14 cellular contexts compared by ENCODE assay signal in the genomic region with DNA sequence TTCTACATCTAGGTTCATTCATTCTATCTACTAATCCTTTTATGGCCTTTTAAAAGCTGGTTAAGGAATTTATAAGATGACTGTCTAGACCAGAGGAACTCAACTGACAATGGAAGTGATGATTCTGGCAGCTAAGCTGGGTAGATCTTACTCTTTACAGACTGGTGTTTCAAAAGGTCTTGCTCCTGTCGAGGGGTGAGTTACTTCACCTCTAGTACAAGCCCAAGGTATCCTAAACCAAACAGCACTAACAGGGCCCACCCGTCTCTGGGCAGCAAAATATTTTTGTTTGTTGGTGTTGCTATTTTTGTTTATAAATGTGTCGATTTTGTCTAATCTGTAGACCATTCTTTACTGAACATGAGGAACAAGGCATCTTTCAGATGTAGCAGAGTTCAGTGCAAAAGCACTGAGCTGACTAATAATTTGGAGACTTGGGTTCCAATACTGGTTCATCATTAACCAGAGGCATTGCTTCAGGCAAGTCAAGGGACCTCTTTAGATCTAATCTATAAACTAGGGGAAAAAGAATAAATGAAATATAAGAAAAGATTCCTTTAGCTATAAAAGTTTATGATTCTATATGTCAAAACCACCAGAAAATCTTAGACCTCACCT.
"Had no signal": no experiment of that assay in that cellular context is flagged by ENCODE, and none has a peak within 500 bp of the region (broad histone marks: within the 10 kb centered on the region; RNA-seq: fewer than 3 reads in every experiment).

No MANE protein-coding gene starts in this region.

- H3K4me1 ChIP-seq: foreskin keratinocyte, stomach, thyroid gland, uterus had no signal

- H3K36me3 ChIP-seq: neutrophil, stomach, thyroid gland, uterus had no signal

- H3K27me3 ChIP-seq: foreskin keratinocyte, neutrophil, stomach, thyroid gland, uterus had no signal

- H3K9me3 ChIP-seq: neutrophil, thyroid gland, uterus had no signal

- DNase-seq: activated CD4-positive, alpha-beta T cell treated with anti-CD3 and anti-CD28 coated beads for 4 hours; activated CD8-positive, alpha-beta memory T cell treated with anti-CD3 and anti-CD28 coated beads, Interleukin-2, amount 50 U/mL, for 4 hours; activated CD8-positive, alpha-beta T cell treated with anti-CD3 and anti-CD28 coated beads for 36 hours; activated naive CD4-positive, alpha-beta T cell; activated naive CD8-positive, alpha-beta T cell treated with anti-CD3 and anti-CD28 coated beads, Interleukin-2, amount 50 U/mL, for 24 hours; foreskin keratinocyte; immature natural killer cell; naive B cell; retina; stimulated activated CD4-positive, alpha-beta T cell treated with anti-CD3 and anti-CD28 coated beads, Interleukin-4, amount 100 ng/mL, for 24 hours; stomach; thyroid gland; uterus had no signal

- H3K27ac ChIP-seq: foreskin keratinocyte, neutrophil, stomach, thyroid gland, uterus had no signal

- H3K4me3 ChIP-seq: stomach, thyroid gland, uterus had no signal

- ATAC-seq: activated CD8-positive, alpha-beta T cell treated with anti-CD3 and anti-CD28 coated beads for 36 hours; activated naive CD8-positive, alpha-beta T cell treated with anti-CD3 and anti-CD28 coated beads, Interleukin-2, amount 50 U/mL, for 24 hours; foreskin keratinocyte had no signal
